2 cellular contexts compared by ENCODE assay signal in the genomic region with DNA sequence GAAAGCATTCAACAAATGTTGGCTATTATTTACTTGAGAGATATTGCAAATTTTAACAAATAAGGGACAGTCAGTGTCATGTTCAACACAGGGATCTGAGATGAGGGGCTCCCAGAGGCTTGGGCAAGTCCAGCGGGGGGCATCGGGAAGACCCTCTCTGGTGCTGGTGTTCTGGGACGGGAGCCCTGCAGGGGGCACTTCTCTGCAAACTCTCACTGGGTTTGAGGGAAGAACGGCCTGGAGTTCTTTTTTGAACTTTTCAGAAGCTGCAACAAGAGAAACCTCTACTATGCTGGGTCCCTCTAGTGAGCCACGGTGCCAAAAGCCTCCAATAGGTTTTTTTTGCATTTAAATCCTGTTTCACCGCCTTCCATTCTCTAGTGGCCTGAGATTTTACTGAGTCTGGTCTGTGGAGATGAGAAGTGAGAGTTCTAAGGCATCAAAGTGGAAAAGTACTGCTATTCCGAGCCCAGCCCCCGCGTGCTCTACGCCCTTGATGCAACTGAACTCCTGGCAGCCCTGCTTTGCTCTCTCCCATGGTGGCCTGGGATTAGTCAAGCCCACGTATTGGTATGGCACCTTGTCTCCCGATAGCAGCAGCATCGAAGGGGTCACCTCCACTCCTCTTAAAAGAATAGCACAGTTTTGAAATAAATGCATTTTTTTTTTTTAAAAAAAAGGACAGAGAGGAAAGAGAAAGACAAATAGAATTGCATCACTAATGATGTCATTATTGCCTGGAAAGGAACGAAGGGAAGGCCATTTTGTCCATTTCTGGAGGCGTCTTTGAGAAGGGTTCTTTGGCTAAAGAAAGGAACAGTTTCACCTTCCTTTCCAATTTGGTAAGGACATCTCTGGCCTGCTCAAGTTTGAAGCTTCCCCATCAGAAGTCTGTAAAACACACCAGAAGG.
TF ChIP-seq lines count a peak whose summit lies in the region.

No MANE protein-coding gene starts in this region.

TF ChIP-seq in HepG2, 621 proteins besides CTCF, POLR2A, EP300 and RAD21:
- TF ChIP-seq BRF2 (CRISPR knock-in tag; IDR thresholded peaks at IDR 0.05), result no peak
- TF ChIP-seq GPN1 (CRISPR knock-in tag; IDR thresholded peaks at IDR 0.05; ENCODE audit: borderline replicate concordance), result no peak
- TF ChIP-seq, protein P1, sequence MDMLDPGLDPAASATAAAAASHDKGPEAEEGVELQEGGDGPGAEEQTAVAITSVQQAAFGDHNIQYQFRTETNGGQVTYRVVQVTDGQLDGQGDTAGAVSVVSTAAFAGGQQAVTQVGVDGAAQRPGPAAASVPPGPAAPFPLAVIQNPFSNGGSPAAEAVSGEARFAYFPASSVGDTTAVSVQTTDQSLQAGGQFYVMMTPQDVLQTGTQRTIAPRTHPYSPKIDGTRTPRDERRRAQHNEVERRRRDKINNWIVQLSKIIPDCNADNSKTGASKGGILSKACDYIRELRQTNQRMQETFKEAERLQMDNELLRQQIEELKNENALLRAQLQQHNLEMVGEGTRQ (IDR thresholded peaks at IDR 0.05; ENCODE audit: low read depth, low read length), result no peak
- TF ChIP-seq, protein P1 (CRISPR knock-in tag; IDR thresholded peaks at IDR 0.05; ENCODE audit: borderline replicate concordance), result no peak
- TF ChIP-seq ATF7 (IDR thresholded peaks at IDR 0.05), result peak; percentile 75
- no peak for TF ChIP-seq ATF7 (CRISPR knock-in tag; IDR thresholded peaks at IDR 0.05)
- TF ChIP-seq RBFOX2 (IDR thresholded peaks at IDR 0.05; ENCODE audit: low read depth, low read length), result no peak
- no peak for TF ChIP-seq GTF3A (CRISPR knock-in tag; conservative IDR thresholded peaks at IDR 0.05)
- no peak for TF ChIP-seq ZNF207 (IDR thresholded peaks at IDR 0.05; ENCODE audit: borderline replicate concordance)

TF ChIP-seq in WTC11, 78 proteins besides CTCF, POLR2A, EP300 and RAD21:
- TF ChIP-seq ARID4B (CRISPR knock-in tag; IDR thresholded peaks at IDR 0.05; ENCODE audit: borderline replicate concordance), result no peak
- no peak for TF ChIP-seq PRRX2 (CRISPR knock-in tag; IDR thresholded peaks at IDR 0.05)
- no peak for TF ChIP-seq MLX (CRISPR knock-in tag; IDR thresholded peaks at IDR 0.05)
- no peak for TF ChIP-seq ZNF416 (CRISPR knock-in tag; IDR thresholded peaks at IDR 0.05)
- TF ChIP-seq, protein P2, sequence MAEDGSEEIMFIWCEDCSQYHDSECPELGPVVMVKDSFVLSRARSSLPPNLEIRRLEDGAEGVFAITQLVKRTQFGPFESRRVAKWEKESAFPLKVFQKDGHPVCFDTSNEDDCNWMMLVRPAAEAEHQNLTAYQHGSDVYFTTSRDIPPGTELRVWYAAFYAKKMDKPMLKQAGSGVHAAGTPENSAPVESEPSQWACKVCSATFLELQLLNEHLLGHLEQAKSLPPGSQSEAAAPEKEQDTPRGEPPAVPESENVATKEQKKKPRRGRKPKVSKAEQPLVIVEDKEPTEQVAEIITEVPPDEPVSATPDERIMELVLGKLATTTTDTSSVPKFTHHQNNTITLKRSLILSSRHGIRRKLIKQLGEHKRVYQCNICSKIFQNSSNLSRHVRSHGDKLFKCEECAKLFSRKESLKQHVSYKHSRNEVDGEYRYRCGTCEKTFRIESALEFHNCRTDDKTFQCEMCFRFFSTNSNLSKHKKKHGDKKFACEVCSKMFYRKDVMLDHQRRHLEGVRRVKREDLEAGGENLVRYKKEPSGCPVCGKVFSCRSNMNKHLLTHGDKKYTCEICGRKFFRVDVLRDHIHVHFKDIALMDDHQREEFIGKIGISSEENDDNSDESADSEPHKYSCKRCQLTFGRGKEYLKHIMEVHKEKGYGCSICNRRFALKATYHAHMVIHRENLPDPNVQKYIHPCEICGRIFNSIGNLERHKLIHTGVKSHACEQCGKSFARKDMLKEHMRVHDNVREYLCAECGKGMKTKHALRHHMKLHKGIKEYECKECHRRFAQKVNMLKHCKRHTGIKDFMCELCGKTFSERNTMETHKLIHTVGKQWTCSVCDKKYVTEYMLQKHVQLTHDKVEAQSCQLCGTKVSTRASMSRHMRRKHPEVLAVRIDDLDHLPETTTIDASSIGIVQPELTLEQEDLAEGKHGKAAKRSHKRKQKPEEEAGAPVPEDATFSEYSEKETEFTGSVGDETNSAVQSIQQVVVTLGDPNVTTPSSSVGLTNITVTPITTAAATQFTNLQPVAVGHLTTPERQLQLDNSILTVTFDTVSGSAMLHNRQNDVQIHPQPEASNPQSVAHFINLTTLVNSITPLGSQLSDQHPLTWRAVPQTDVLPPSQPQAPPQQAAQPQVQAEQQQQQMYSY (CRISPR knock-in tag; IDR thresholded peaks at IDR 0.05), result no peak
- TF ChIP-seq TEAD4 (CRISPR knock-in tag; IDR thresholded peaks at IDR 0.05), result no peak
